Comparison of ENCODE assay signal across 8 cellular contexts in genomic region chr11:2378527-2379210, GRCh38. TPM values are rescaled to one million over a fixed set of nuclear protein-coding genes. Genes with fewer than 3 reads are reported as not detected.
DNase-seq lines count a peak whose midpoint lies in the region; ATAC-seq and TF ChIP-seq lines count a peak whose summit lies in the region.

No MANE protein-coding gene starts in this region.

- ATAC-seq in HG03439 (IDR thresholded peaks at IDR 0.05; ENCODE audit: unreplicated experiment), result no peak

- intact Hi-C loops in adrenal gland (cut with DNase I), result no loop called here

- H3K27me3 ChIP-seq in adrenal gland, result no peaks in the 10 kb centered on the region
- H3K27me3 ChIP-seq in stomach smooth muscle (ENCODE audit: control insufficient read depth in 1 of 2, insufficient read depth in 2 of 2, low read length in 2 of 2), result no peaks in the 10 kb centered on the region

- TF ChIP-seq CTCF in adrenal gland (IDR thresholded peaks at IDR 0.05), result no peak

- TF ChIP-seq POLR2A in adrenal gland (IDR thresholded peaks at IDR 0.05), result no peak

- H3K36me3 ChIP-seq in adrenal gland (replicated peaks in 1 of 2) (no peaks in the 10 kb centered on the region), stomach smooth muscle (ENCODE audit: control insufficient read depth in 2 of 2, insufficient read depth in 2 of 2, low read length in 2 of 2) (no peaks in the 10 kb centered on the region)

- H3K4me3 ChIP-seq in adrenal gland, result peak overlapping the region in 3 of 4 donors; percentile 66 to 99 (median 74)
- H3K4me3 ChIP-seq in iPS-18c (ENCODE audit: insufficient read depth, low read depth, low read length), result peak overlapping the region; percentile 82
- peak overlapping the region; percentile 93 for H3K4me3 ChIP-seq in stomach smooth muscle (ENCODE audit: low read length in 2 of 2)

- H3K27ac ChIP-seq in adrenal gland (peak overlapping the region; percentile 60 to 99 (median 91)), stomach smooth muscle (ENCODE audit: low read length) (peak overlapping the region; percentile 93)

- WGBS in adrenal gland, 4 donors, result 22 to 26% (median 24%) methylated on average over 5 to 23 of the region's 23 CpGs

- H3K4me1 ChIP-seq in adrenal gland (replicated peaks in 1 of 2) (peaks cover 9 to 50% of the 10 kb centered on the region in 2 donors), stomach smooth muscle (ENCODE audit: control insufficient read depth, insufficient read depth, low read length) (peaks cover 62% of the 10 kb centered on the region)

- H3K9me3 ChIP-seq in adrenal gland (replicated peaks in 1 of 3), result no peaks in the 10 kb centered on the region
- no peaks in the 10 kb centered on the region for H3K9me3 ChIP-seq in iPS-18c (ENCODE audit: control insufficient read depth, insufficient read depth, low read length)
- H3K9me3 ChIP-seq in stomach smooth muscle (ENCODE audit: control insufficient read depth in 2 of 2, low read length in 2 of 2), result no peaks in the 10 kb centered on the region

- DNase-seq in NCI-H82 (lab: John Stamatoyannopoulos, UW) (peak; percentile 5), NCI-H82 treated with DMSO at 0.1 percent for 48 hours (lab: John Stamatoyannopoulos, UW; ENCODE audit: unreplicated experiment) (no peak), adrenal gland (peak in 4 of 7 donors; percentile 39 to 72 (median 44)), NCI-H1048 (lab: John Stamatoyannopoulos, UW) (no peak), SHP77 treated with DMSO at 0.1 percent for 48 hours (lab: John Stamatoyannopoulos, UW) (no peak)

- peak overlapping the region; percentile 96 for H3K9ac ChIP-seq in stomach smooth muscle (ENCODE audit: low read length in 2 of 2)

RNA-seq across cellular contexts. Expression of gene CD81, which starts 1.6 kb away (rescaled TPM):
- 100 to 1,000 TPM; 193 to 444 (median 330) TPM for total RNA-seq in adrenal gland
- polyA plus RNA-seq in adrenal gland, result 100 to 1,000 TPM; 147 to 360 (median 190) TPM

RNA-seq across cellular contexts. Expression of gene TSSC4, which starts 21.9 kb away (rescaled TPM):
- total RNA-seq in adrenal gland, result 10 to 100 TPM; 28.7 to 53.6 (median 35.2) TPM
- polyA plus RNA-seq in adrenal gland, result 10 to 100 TPM in 2 of 3 donors, 1 to 10 TPM in 1; 3.4 to 94.6 (median 69.6) TPM

Comparison
In these comparisons a context has a peak if more than half of its experiments do, and no peak if none do; other contexts are left out.
1. DNase-seq: peak in NCI-H82 (single experiment) and adrenal gland (4 of 7); none in NCI-H82 treated with DMSO at 0.1 percent for 48 hours (single experiment), NCI-H1048 (single experiment) and SHP77 treated with DMSO at 0.1 percent for 48 hours (single experiment).
2. Peak in every context shown above with its lines, with median percentiles within 50 percentile points of each other: H3K4me3 ChIP-seq.